In genomic region chr4:3524349-3524748, GRCh38 we compare ENCODE assay signal across 22 cellular contexts. TPM values are rescaled to one million over a fixed set of nuclear protein-coding genes. Genes with fewer than 3 reads are reported as not detected.
A peak's percentile ranks its signal among the peaks of the same experiment; 100 is the strongest.
DNase-seq lines count a peak whose midpoint lies in the region; ATAC-seq and TF ChIP-seq lines count a peak whose summit lies in the region.
"Had no signal": no experiment of that assay in that cellular context is flagged by ENCODE, and none has a peak within 500 bp of the region (broad histone marks: within the 10 kb centered on the region; RNA-seq: fewer than 3 reads in every experiment).

No MANE protein-coding gene starts in this region.

- H3K27ac Mint-ChIP-seq in T-helper 2 cell treated with Interferon-gamma antibody and Interleukin-4, amounts not matched to agents 5 μg/mL and 100 μg/mL, for 36 hours = no peak overlapping the region
- no peak overlapping the region for H3K27ac Mint-ChIP-seq in HFFc6
- H3K27ac Mint-ChIP-seq: CD4-positive, CD25-positive, alpha-beta regulatory T cell had no signal

- no peak overlapping the region for H3K4me3 Mint-ChIP-seq in T-helper 2 cell treated with Interferon-gamma antibody and Interleukin-4, amounts not matched to agents 5 μg/mL and 100 μg/mL, for 36 hours
- no peak overlapping the region for H3K4me3 Mint-ChIP-seq in HFFc6
- H3K4me3 Mint-ChIP-seq: CD4-positive, CD25-positive, alpha-beta regulatory T cell had no signal

- TF ChIP-seq CTCF in mucosa of descending colon (IDR thresholded peaks at IDR 0.05) (no peak), spleen (IDR thresholded peaks at IDR 0.05 in 8 of 11, conservative IDR thresholded peaks at IDR 0.05 in 3 of 11) (no peak), HFFc6 (IDR thresholded peaks at IDR 0.05) (no peak)

- H3K9me3 ChIP-seq in mucosa of descending colon (no peaks in the 10 kb centered on the region), spleen (no peaks in the 10 kb centered on the region)

- no peaks in the 10 kb centered on the region for H3K27me3 ChIP-seq in spleen (replicated peaks in 1 of 7)

- H3K4me1 Mint-ChIP-seq in T-helper 2 cell treated with Interferon-gamma antibody and Interleukin-4, amounts not matched to agents 5 μg/mL and 100 μg/mL, for 36 hours (ENCODE audit: low read depth) = no peaks in the 10 kb centered on the region
- no peaks in the 10 kb centered on the region for H3K4me1 Mint-ChIP-seq in HFFc6 (ENCODE audit: low read depth)

- DNase-seq in left cardiac atrium = peak; percentile 7
- no peak for DNase-seq in Right ventricle myocardium superior
- peak in 2 of 3 donors; percentile 11 to 42 for DNase-seq in mucosa of descending colon
- DNase-seq in spleen = peak; percentile 64
- DNase-seq in T-helper 2 cell treated with Interferon-gamma antibody and Interleukin-4, amounts not matched to agents 5 μg/mL and 100 μg/mL, for 36 hours (ENCODE audit: low spot score) = no peak
- DNase-seq in HFFc6 = no peak
- DNase-seq: CD4-positive, CD25-positive, alpha-beta regulatory T cell; GM23248; H7; KBM-7; MV-4-11; NCI-H1105; NCI-H146; NCI-H1930; NCI-H2107; NCI-H446 treated with DMSO at 0.1 percent for 48 hours; NCI-H526; NCI-H82; NK-92 treated with Interleukin-12 subunit alpha and Interleukin-12 subunit beta, amount 100 ng/mL, for 24 hours; PC-9 had no signal

- H3K36me3 ChIP-seq in mucosa of descending colon (ENCODE audit: low read depth) (peaks cover 2% of the 10 kb centered on the region), spleen (peaks cover 0 to 100% (median 75%) of the 10 kb centered on the region in 6 donors)

- no peaks in the 10 kb centered on the region for H3K27me3 Mint-ChIP-seq in T-helper 2 cell treated with Interferon-gamma antibody and Interleukin-4, amounts not matched to agents 5 μg/mL and 100 μg/mL, for 36 hours (ENCODE audit: low read depth)
- no peaks in the 10 kb centered on the region for H3K27me3 Mint-ChIP-seq in HFFc6 (ENCODE audit: insufficient read depth)
- H3K27me3 Mint-ChIP-seq: CD4-positive, CD25-positive, alpha-beta regulatory T cell had no signal

- WGBS in spleen, 5 donors = 94 to 96% (median 94%) methylated on average over 6 to 8 of the region's 8 CpGs

- peaks cover 13% of the 10 kb centered on the region for H3K36me3 Mint-ChIP-seq in T-helper 2 cell treated with Interferon-gamma antibody and Interleukin-4, amounts not matched to agents 5 μg/mL and 100 μg/mL, for 36 hours (ENCODE audit: low read depth)
- no peaks in the 10 kb centered on the region for H3K36me3 Mint-ChIP-seq in HFFc6 (ENCODE audit: low read depth)

- H3K4me1 ChIP-seq in mucosa of descending colon (ENCODE audit: low read depth) = no peaks in the 10 kb centered on the region
- peaks cover 0 to 35% (median 19%) of the 10 kb centered on the region in 6 donors for H3K4me1 ChIP-seq in spleen

- no peaks in the 10 kb centered on the region for H3K9me3 Mint-ChIP-seq in T-helper 2 cell treated with Interferon-gamma antibody and Interleukin-4, amounts not matched to agents 5 μg/mL and 100 μg/mL, for 36 hours
- no peaks in the 10 kb centered on the region for H3K9me3 Mint-ChIP-seq in HFFc6

- intact Hi-C loops in left cardiac atrium (cut with DNase I) = no loop called here
- intact Hi-C loops in Right ventricle myocardium superior (cut with DNase I) = no loop called here
- intact Hi-C loops in mucosa of descending colon (cut with DNase I, micrococcal nuclease) = no loop called here
- intact Hi-C loops in spleen (cut with DNase I; ENCODE audit: low total_unique reads) = no loop called here

- TF ChIP-seq POLR2A in spleen (IDR thresholded peaks at IDR 0.05) = no peak

- no peak overlapping the region for H3K4me3 ChIP-seq in mucosa of descending colon
- no peak overlapping the region for H3K4me3 ChIP-seq in spleen
- H3K4me3 ChIP-seq: GM23248, PC-9 had no signal

- no peak overlapping the region for H3K27ac ChIP-seq in spleen
- H3K27ac ChIP-seq: GM23248, PC-9 had no signal

- ATAC-seq in left cardiac atrium (no peak), Right ventricle myocardium superior (ENCODE audit: poor library complexity) (no peak), mucosa of descending colon (no peak), HG03280 (IDR thresholded peaks at IDR 0.05; ENCODE audit: unreplicated experiment) (no peak)
- ATAC-seq: Right ventricle myocardium inferior had no signal

RNA-seq across cellular contexts. Expression of gene LRPAP1, which starts 7.9 kb away (rescaled TPM):
- total RNA-seq in left cardiac atrium (100 to 1,000 TPM; 226 to 312 TPM), Right ventricle myocardium superior (280 TPM), mucosa of descending colon (100 to 1,000 TPM; 109 to 139 (median 137) TPM), spleen (100 to 1,000 TPM in 6 of 7 donors, 10 to 100 TPM in 1; 89.0 to 131 (median 116) TPM)
- polyA plus RNA-seq in spleen = 10 to 100 TPM; 28.1 to 47.4 (median 37.5) TPM
- total RNA-seq in HFFc6 (2021; fragmentation: NEBNext Ultra II Directional; extraction: Animal tissue kit (Norgen Biotek cat#: 25700)) = 100 to 1,000 TPM; 130 to 175 (median 161) TPM

Comparison
In these comparisons a context has a peak if more than half of its experiments do, and no peak if none do; other contexts are left out.
1. DNase-seq: peak in left cardiac atrium (single experiment), mucosa of descending colon (2 of 3) and spleen (single experiment); none in Right ventricle myocardium superior (single experiment), T-helper 2 cell treated with Interferon-gamma antibody and Interleukin-4, amounts not matched to agents 5 μg/mL and 100 μg/mL, for 36 hours (single experiment) and HFFc6 (single experiment).